In genomic region chr3:63719796-63720445, GRCh38 we compare ENCODE assay signal across 29 cellular contexts.
"Had no signal": no experiment of that assay in that cellular context is flagged by ENCODE, and none has a peak within 500 bp of the region (broad histone marks: within the 10 kb centered on the region; RNA-seq: fewer than 3 reads in every experiment).

No MANE protein-coding gene starts in this region.

- FAIRE-seq: urothelium cell line had no signal

- H3K4me1 Mint-ChIP-seq: stimulated activated effector memory CD8-positive, alpha-beta T cell treated with anti-CD3 and anti-CD28 coated beads, Interleukin-12 subunit alpha, Interleukin-12 subunit beta, amount 100 ng/mL, for 72 hours; stimulated activated memory B cell treated with anti-CD40 and anti-IgM and Interleukin-4, amounts not matched to agents 10 μg/mL and 1 μg/mL and 100 μg/mL, for 72 hours; stimulated activated naive B cell treated with anti-CD40 and anti-IgM and Interleukin-4, amounts not matched to agents 10 μg/mL and 1 μg/mL and 100 μg/mL, for 72 hours; stimulated activated naive CD8-positive, alpha-beta T cell treated with anti-CD3 and anti-CD28 coated beads, Interleukin-15, amount 100 ng/mL, for 72 hours had no signal

- H3K27me3 ChIP-seq: stomach, testis, thyroid gland, tibial artery, tibial nerve, transverse colon, upper lobe of left lung, upper lobe of right lung, uterus, vagina had no signal

- H3K4me3 ChIP-seq: stomach, testis, thoracic aorta, thyroid gland, tibial artery, tibial nerve, transverse colon, upper lobe of left lung, upper lobe of right lung, uterus, vagina had no signal

- H3K27me3 Mint-ChIP-seq: stimulated activated naive CD8-positive, alpha-beta T cell treated with anti-CD3 and anti-CD28 coated beads, Interleukin-15, Interleukin-2, amounts not matched to agents 100 ng/mL and 50 ng/mL, for 24 hours had no signal

- H3K9me3 ChIP-seq: testis, thoracic aorta, thyroid gland, tibial artery, transverse colon, upper lobe of left lung, upper lobe of right lung, uterus, vagina had no signal

- H3K27ac ChIP-seq: stomach, testis, thoracic aorta, thyroid gland, tibial artery, tibial nerve, transverse colon, upper lobe of left lung, upper lobe of right lung, uterus, vagina had no signal

- H3K9me3 Mint-ChIP-seq: stimulated activated naive CD8-positive, alpha-beta T cell treated with anti-CD3 and anti-CD28 coated beads, Interleukin-15, Interleukin-2, amounts not matched to agents 100 ng/mL and 50 ng/mL, for 24 hours had no signal

- H3K36me3 ChIP-seq: stomach, thoracic aorta, thyroid gland, tibial artery, tibial nerve, transverse colon, upper lobe of left lung, upper lobe of right lung, uterus, vagina had no signal

- DNase-seq: stimulated activated CD4-positive, alpha-beta T cell treated with anti-CD3 and anti-CD28 coated beads, Interleukin-2, amount 100 ng/mL, for 24 hours; stimulated activated CD4-positive, alpha-beta T cell treated with anti-CD3 and anti-CD28 coated beads, Interleukin-2, amount 100 ng/mL, for 48 hours; stimulated activated CD4-positive, alpha-beta T cell treated with anti-CD3 and anti-CD28 coated beads, Interleukin-4, amount 100 ng/mL, for 1 hour; stimulated activated CD4-positive, alpha-beta T cell treated with anti-CD3 and anti-CD28 coated beads, Interleukin-4, amount 100 ng/mL, for 24 hours; stimulated activated CD4-positive, alpha-beta T cell treated with anti-CD3 and anti-CD28 coated beads, Interleukin-4, amount 100 ng/mL, for 4 hours; stimulated activated CD8-positive, alpha-beta memory T cell treated with anti-CD3 and anti-CD28 coated beads, Interleukin-4, amount 100 ng/mL, for 48 hours; stimulated activated naive B cell treated with anti-CD40 and anti-IgM and Interleukin-4, amounts not matched to agents 10 μg/mL and 1 μg/mL and 100 μg/mL, for 72 hours; stimulated activated naive CD4-positive, alpha-beta T cell; stimulated activated naive CD4-positive, alpha-beta T cell treated with Interleukin-2 at 50 U/mL for 16 hours; stimulated activated naive CD8-positive, alpha-beta T cell treated with anti-CD3 and anti-CD28 coated beads, Interleukin-15, amount 100 ng/mL, for 72 hours; stimulated activated naive CD8-positive, alpha-beta T cell treated with anti-CD3 and anti-CD28 coated beads, Interleukin-15, Interleukin-2, amounts not matched to agents 100 U/mL and 50 U/mL, for 24 hours; stomach; substantia nigra; testis; thyroid gland; tibial artery; transverse colon; trophoblast cell; upper lobe of left lung; upper lobe of right lung; uterus had no signal

- H3K4me1 ChIP-seq: stomach, testis, thyroid gland, tibial artery, tibial nerve, transverse colon, upper lobe of right lung, uterus, vagina had no signal

- H3K4me3 Mint-ChIP-seq: stimulated activated effector memory CD8-positive, alpha-beta T cell treated with anti-CD3 and anti-CD28 coated beads, Interleukin-12 subunit alpha, Interleukin-12 subunit beta, amount 100 ng/mL, for 72 hours; stimulated activated memory B cell treated with anti-CD40 and anti-IgM and Interleukin-4, amounts not matched to agents 10 μg/mL and 1 μg/mL and 100 μg/mL, for 72 hours; stimulated activated naive B cell treated with anti-CD40 and anti-IgM and Interleukin-4, amounts not matched to agents 10 μg/mL and 1 μg/mL and 100 μg/mL, for 72 hours; stimulated activated naive CD8-positive, alpha-beta T cell treated with anti-CD3 and anti-CD28 coated beads, Interleukin-15, amount 100 ng/mL, for 72 hours; stimulated activated naive CD8-positive, alpha-beta T cell treated with anti-CD3 and anti-CD28 coated beads, Interleukin-15, Interleukin-2, amounts not matched to agents 100 ng/mL and 50 ng/mL, for 24 hours; type B pancreatic cell had no signal

- ATAC-seq: stimulated activated effector memory CD8-positive, alpha-beta T cell treated with anti-CD3 and anti-CD28 coated beads, Interleukin-12 subunit alpha, Interleukin-12 subunit beta, amount 100 ng/mL, for 72 hours; stimulated activated memory B cell treated with anti-CD40 and anti-IgM and Interleukin-4, amounts not matched to agents 10 μg/mL and 1 μg/mL and 100 μg/mL, for 72 hours; stimulated activated naive B cell treated with anti-CD40 and anti-IgM and Interleukin-4, amounts not matched to agents 10 μg/mL and 1 μg/mL and 100 μg/mL, for 72 hours; stimulated activated naive CD8-positive, alpha-beta T cell treated with anti-CD3 and anti-CD28 coated beads, Interleukin-15, amount 100 ng/mL, for 72 hours; stimulated activated naive CD8-positive, alpha-beta T cell treated with anti-CD3 and anti-CD28 coated beads, Interleukin-15, Interleukin-2, amounts not matched to agents 100 U/mL and 50 U/mL, for 24 hours; upper lobe of right lung had no signal

- H3K27ac Mint-ChIP-seq: stimulated activated effector memory CD8-positive, alpha-beta T cell treated with anti-CD3 and anti-CD28 coated beads, Interleukin-12 subunit alpha, Interleukin-12 subunit beta, amount 100 ng/mL, for 72 hours; stimulated activated memory B cell treated with anti-CD40 and anti-IgM and Interleukin-4, amounts not matched to agents 10 μg/mL and 1 μg/mL and 100 μg/mL, for 72 hours; stimulated activated naive B cell treated with anti-CD40 and anti-IgM and Interleukin-4, amounts not matched to agents 10 μg/mL and 1 μg/mL and 100 μg/mL, for 72 hours; stimulated activated naive CD8-positive, alpha-beta T cell treated with anti-CD3 and anti-CD28 coated beads, Interleukin-15, amount 100 ng/mL, for 72 hours; stimulated activated naive CD8-positive, alpha-beta T cell treated with anti-CD3 and anti-CD28 coated beads, Interleukin-15, Interleukin-2, amounts not matched to agents 100 ng/mL and 50 ng/mL, for 24 hours; type B pancreatic cell had no signal

- H3K36me3 Mint-ChIP-seq: stimulated activated effector memory CD8-positive, alpha-beta T cell treated with anti-CD3 and anti-CD28 coated beads, Interleukin-12 subunit alpha, Interleukin-12 subunit beta, amount 100 ng/mL, for 72 hours; stimulated activated memory B cell treated with anti-CD40 and anti-IgM and Interleukin-4, amounts not matched to agents 10 μg/mL and 1 μg/mL and 100 μg/mL, for 72 hours; stimulated activated naive B cell treated with anti-CD40 and anti-IgM and Interleukin-4, amounts not matched to agents 10 μg/mL and 1 μg/mL and 100 μg/mL, for 72 hours; type B pancreatic cell had no signal
